ENCODE assay signal across 28 cellular contexts in the genomic region with DNA sequence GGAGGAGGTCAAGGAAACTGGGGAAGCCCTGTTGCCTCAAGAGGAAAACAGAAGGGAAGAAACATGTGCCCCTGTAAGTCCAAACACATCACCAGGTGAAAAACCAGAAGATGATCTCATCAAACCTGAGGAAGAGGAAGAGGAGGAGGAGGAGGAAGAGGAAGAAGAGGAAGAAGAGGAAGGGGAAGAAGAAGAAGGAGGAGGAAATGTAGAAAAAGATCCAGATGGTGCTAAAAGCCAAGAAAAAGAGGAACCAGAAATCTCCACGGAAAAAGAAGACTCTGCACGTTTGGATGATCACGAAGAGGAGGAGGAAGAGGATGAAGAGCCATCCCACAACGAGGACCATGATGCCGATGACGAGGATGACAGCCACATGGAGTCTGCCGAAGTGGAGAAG.
A peak's percentile ranks its signal among the peaks of the same experiment; 100 is the strongest.
DNase-seq lines count a peak whose midpoint lies in the region; ATAC-seq, FAIRE-seq and TF ChIP-seq lines count a peak whose summit lies in the region.
"Had no signal": no experiment of that assay in that cellular context is flagged by ENCODE, and none has a peak within 500 bp of the region (broad histone marks: within the 10 kb centered on the region; RNA-seq: fewer than 3 reads in every experiment).

No MANE protein-coding gene starts in this region.

- peaks cover 38% of the 10 kb centered on the region for H3K36me3 Mint-ChIP-seq in MCF 10A (ENCODE audit: insufficient read depth, unreplicated experiment)
- H3K36me3 Mint-ChIP-seq in stimulated activated naive B cell treated with anti-CD40 and anti-IgM and Interleukin-4, amounts not matched to agents 10 μg/mL and 1 μg/mL and 100 μg/mL, for 72 hours = peaks cover 38 to 47% of the 10 kb centered on the region in 2 donors
- peaks cover 38% of the 10 kb centered on the region for H3K36me3 Mint-ChIP-seq in HFFc6 (ENCODE audit: low read depth)

- no peaks in the 10 kb centered on the region for H3K9me1 ChIP-seq in K562 (ENCODE audit: control insufficient read depth, insufficient read depth, low read length)

- POLR2A ChIA-PET in MCF 10A (lab: Yijun Ruan, JAX) = no interaction called here
- POLR2A ChIA-PET in OCI-LY7 (lab: Charles Lee) = no interaction called here
- POLR2A ChIA-PET in K562 (lab: Yijun Ruan, JAX) = no interaction called here

- TF ChIP-seq POLR2A in breast epithelium (IDR thresholded peaks at IDR 0.05) (no peak), K562 (conservative IDR thresholded peaks at IDR 0.05) (no peak), Peyer's patch (IDR thresholded peaks at IDR 0.05) (no peak)

- H3K9me3 ChIP-seq in breast epithelium = no peaks in the 10 kb centered on the region
- H3K9me3 ChIP-seq in OCI-LY7 (ENCODE audit: low read length) = no peaks in the 10 kb centered on the region
- H3K9me3 ChIP-seq in K562 (replicated peaks; ENCODE audit: control insufficient read depth, insufficient read depth, low read depth, low read length) = no peaks in the 10 kb centered on the region
- no peaks in the 10 kb centered on the region for H3K9me3 ChIP-seq in Peyer's patch
- H3K9me3 ChIP-seq: ascending aorta, colonic mucosa, tibial nerve had no signal

- in situ Hi-C loops in K562 (cut with MboI) = loop anchor here (5.0 kb wide), 1 partner anchor 761 kb away; no protein-coding TSS in a partner anchor

- ATAC-seq in K562 (no peak), HG02763 (IDR thresholded peaks at IDR 0.05; ENCODE audit: unreplicated experiment) (no peak)
- ATAC-seq in stimulated activated naive B cell treated with anti-CD40 and anti-IgM and Interleukin-4, amounts not matched to agents 10 μg/mL and 1 μg/mL and 100 μg/mL, for 72 hours (replicated peaks) = no peak
- ATAC-seq: sciatic nerve, T-helper 17 cell had no signal

- no peaks in the 10 kb centered on the region for H3K9me3 Mint-ChIP-seq in MCF 10A (ENCODE audit: unreplicated experiment)
- no peaks in the 10 kb centered on the region for H3K9me3 Mint-ChIP-seq in stimulated activated naive B cell treated with anti-CD40 and anti-IgM and Interleukin-4, amounts not matched to agents 10 μg/mL and 1 μg/mL and 100 μg/mL, for 72 hours
- no peaks in the 10 kb centered on the region for H3K9me3 Mint-ChIP-seq in HFFc6
- H3K9me3 Mint-ChIP-seq: activated naive CD8-positive, alpha-beta T cell treated with anti-CD3 and anti-CD28 coated beads, Interleukin-2, amount 10 ng/mL, durations not matched to agents 7 days and 5 days had no signal

- TF ChIP-seq CTCF in MCF 10A (IDR thresholded peaks at IDR 0.05; ENCODE audit: unreplicated experiment) = no peak
- no peak for TF ChIP-seq CTCF in breast epithelium (IDR thresholded peaks at IDR 0.05)
- no peak for TF ChIP-seq CTCF in OCI-LY7 (conservative IDR thresholded peaks at IDR 0.05; ENCODE audit: low read length)
- TF ChIP-seq CTCF in K562 (IDR thresholded peaks at IDR 0.05 in 2 of 3, conservative IDR thresholded peaks at IDR 0.05 in 1 of 3; ENCODE audit: insufficient read depth in 2 of 3, low read depth in 1 of 3, low read length in 3 of 3) = no peak
- TF ChIP-seq CTCF in HFFc6 (IDR thresholded peaks at IDR 0.05) = no peak
- TF ChIP-seq CTCF in Peyer's patch (IDR thresholded peaks at IDR 0.05) = no peak

- TF ChIP-seq EP300 in K562 (IDR thresholded peaks at IDR 0.05; ENCODE audit: low read length) = no peak

- H4K20me1 ChIP-seq in OCI-LY7 (ENCODE audit: insufficient read depth, low read length) = no peaks in the 10 kb centered on the region
- H4K20me1 ChIP-seq in K562 (replicated peaks; ENCODE audit: control insufficient read depth, insufficient read depth, low read length) = no peaks in the 10 kb centered on the region

- no peak overlapping the region for H3K27ac Mint-ChIP-seq in MCF 10A (ENCODE audit: low read depth, unreplicated experiment)
- H3K27ac Mint-ChIP-seq in stimulated activated naive B cell treated with anti-CD40 and anti-IgM and Interleukin-4, amounts not matched to agents 10 μg/mL and 1 μg/mL and 100 μg/mL, for 72 hours = peak overlapping the region; percentile 42
- H3K27ac Mint-ChIP-seq in HFFc6 = no peak overlapping the region
- H3K27ac Mint-ChIP-seq: activated naive CD8-positive, alpha-beta T cell treated with anti-CD3 and anti-CD28 coated beads, Interleukin-2, amount 10 ng/mL, durations not matched to agents 7 days and 5 days; T-helper 17 cell had no signal

- TSS peak; percentile 10 for BruUV-seq in MCF 10A (replicated peaks; lab: Mats Ljungman, UMichigan)
- TSS peak; percentile 64 for BruUV-seq in OCI-LY7 (replicated peaks; lab: Mats Ljungman, UMichigan)
- BruUV-seq in K562 (replicated peaks; lab: Mats Ljungman, UMichigan) = TSS peak; percentile 70

- no peaks in the 10 kb centered on the region for H3K4me1 ChIP-seq in breast epithelium
- H3K4me1 ChIP-seq in OCI-LY7 (ENCODE audit: insufficient read depth, low read length, poor library complexity, severe bottlenecking) = peaks cover 6% of the 10 kb centered on the region
- H3K4me1 ChIP-seq in K562 (replicated peaks in 1 of 2; ENCODE audit: control insufficient read depth in 2 of 2, insufficient read depth in 2 of 2, low read length in 2 of 2) = peaks cover 0 to 3% of the 10 kb centered on the region in 2 experiments; a peak in 1 of 5 replicates
- peaks cover 0 to 3% (median 0%) of the 10 kb centered on the region in 4 donors for H3K4me1 ChIP-seq in Peyer's patch
- H3K4me1 ChIP-seq: ascending aorta, colonic mucosa, tibial nerve had no signal

- no peak for FAIRE-seq in K562 (lab: Jason Lieb, UNC)
- FAIRE-seq: GM19239, H1 had no signal

- H3K4me3 ChIP-seq in breast epithelium = no peak overlapping the region
- H3K4me3 ChIP-seq in OCI-LY7 (ENCODE audit: low read depth, low read length, poor library complexity, severe bottlenecking) = no peak overlapping the region
- no peak overlapping the region for H3K4me3 ChIP-seq in K562
- H3K4me3 ChIP-seq in Peyer's patch = no peak overlapping the region
- H3K4me3 ChIP-seq: ascending aorta, cardiac muscle cell, colonic mucosa, SK-N-MC, tibial nerve had no signal

- H2AFZ ChIP-seq in OCI-LY7 (ENCODE audit: low read length) = no peak overlapping the region
- H2AFZ ChIP-seq in K562 (ENCODE audit: low read depth, low read length) = no peak overlapping the region

- H3K4me2 ChIP-seq in OCI-LY7 (ENCODE audit: low read length) = no peak overlapping the region
- no peak overlapping the region for H3K4me2 ChIP-seq in K562 (ENCODE audit: insufficient read depth, low read length)

- H3K79me2 ChIP-seq in OCI-LY7 (ENCODE audit: insufficient read depth, low read depth, low read length) (no peaks in the 10 kb centered on the region), K562 (ENCODE audit: control insufficient read depth, insufficient read depth, low read length) (no peaks in the 10 kb centered on the region)

- H3K27me3 Mint-ChIP-seq in MCF 10A (ENCODE audit: insufficient read depth, unreplicated experiment) = no peaks in the 10 kb centered on the region
- H3K27me3 Mint-ChIP-seq in stimulated activated naive B cell treated with anti-CD40 and anti-IgM and Interleukin-4, amounts not matched to agents 10 μg/mL and 1 μg/mL and 100 μg/mL, for 72 hours = no peaks in the 10 kb centered on the region
- H3K27me3 Mint-ChIP-seq in HFFc6 (ENCODE audit: insufficient read depth) = peaks cover 2% of the 10 kb centered on the region
- H3K27me3 Mint-ChIP-seq: activated naive CD8-positive, alpha-beta T cell treated with anti-CD3 and anti-CD28 coated beads, Interleukin-2, amount 10 ng/mL, durations not matched to agents 7 days and 5 days; T-helper 17 cell had no signal

- TF ChIP-seq RAD21 in K562 (CRISPR knock-in tag; conservative IDR thresholded peaks at IDR 0.05 in 1 of 2, IDR thresholded peaks at IDR 0.05 in 1 of 2) = no peak

- no peaks in the 10 kb centered on the region for H3K9me2 ChIP-seq in OCI-LY7 (ENCODE audit: insufficient read depth, low read length)

- CTCF ChIA-PET in MCF 10A (lab: Yijun Ruan, JAX) = interaction anchor here (0.6 to 0.9 kb wide), 2 partner anchors 10 to 74 kb away, joined by 3 to 5 read pairs; no protein-coding TSS in a partner anchor
- CTCF ChIA-PET in OCI-LY7 (lab: Charles Lee; ENCODE audit: unreplicated experiment) = no interaction called here
- CTCF ChIA-PET in K562 (lab: Yijun Ruan, JAX; ENCODE audit: low intra/inter-chr PET ratio) = interaction anchor here (0.7 to 0.9 kb wide), 3 partner anchors 10 to 198 kb away, joined by 3 read pairs; no protein-coding TSS in a partner anchor

- WGBS in K562 (ENCODE audit: insufficient coverage, low coverage, missing lambda C conversion rate) = 49% methylated on average over 7 of the region's 7 CpGs

- H3K4me3 Mint-ChIP-seq in MCF 10A (ENCODE audit: unreplicated experiment) (no peak overlapping the region), HFFc6 (no peak overlapping the region)
- no peak overlapping the region for H3K4me3 Mint-ChIP-seq in stimulated activated naive B cell treated with anti-CD40 and anti-IgM and Interleukin-4, amounts not matched to agents 10 μg/mL and 1 μg/mL and 100 μg/mL, for 72 hours
- H3K4me3 Mint-ChIP-seq: activated naive CD8-positive, alpha-beta T cell treated with anti-CD3 and anti-CD28 coated beads, Interleukin-2, amount 10 ng/mL, durations not matched to agents 7 days and 5 days; T-helper 17 cell had no signal

- no peak overlapping the region for H3K27ac ChIP-seq in breast epithelium
- no peak overlapping the region for H3K27ac ChIP-seq in OCI-LY7 (ENCODE audit: low read depth, low read length, poor library complexity, severe bottlenecking)
- no peak overlapping the region for H3K27ac ChIP-seq in K562 (ENCODE audit: extremely low read depth, low read depth, low read length)
- H3K27ac ChIP-seq in Peyer's patch = no peak overlapping the region
- H3K27ac ChIP-seq: ascending aorta, cardiac muscle cell, colonic mucosa, SK-N-MC, tibial nerve had no signal

- no peaks in the 10 kb centered on the region for H3K36me3 ChIP-seq in breast epithelium
- H3K36me3 ChIP-seq in OCI-LY7 (ENCODE audit: insufficient read depth, low read length) = peaks cover 44% of the 10 kb centered on the region; the same call in 1 of the 2 replicates
- 0 out of 3 replicates have a peak, but pooled peaks cover 9% of the 10 kb centered on the region for H3K36me3 ChIP-seq in K562 (ENCODE audit: control insufficient read depth, insufficient read depth, low read length)
- H3K36me3 ChIP-seq in Peyer's patch = peaks cover 0 to 61% (median 0%) of the 10 kb centered on the region in 3 donors

- intact Hi-C loops in MCF 10A (cut with micrococcal nuclease) (no loop called here), breast epithelium (cut with DNase I; ENCODE audit: low total_unique reads) (no loop called here), OCI-LY7 (cut with micrococcal nuclease; ENCODE audit: unreplicated experiment) (no loop called here), K562 (cut with micrococcal nuclease) (loop anchor here (10.0 kb wide), 1 partner anchor 614 kb away; no protein-coding TSS in a partner anchor)

- H3K9ac ChIP-seq in K562 (ENCODE audit: insufficient read depth in 1 of 2, low read depth in 2 of 2, low read length in 2 of 2) = no peak overlapping the region

- H3K27me3 ChIP-seq in breast epithelium = no peaks in the 10 kb centered on the region
- H3K27me3 ChIP-seq in K562 (ENCODE audit: control insufficient read depth in 2 of 2, insufficient read depth in 2 of 2, low read length in 2 of 2) = no peaks in the 10 kb centered on the region
- no peaks in the 10 kb centered on the region for H3K27me3 ChIP-seq in Peyer's patch
- H3K27me3 ChIP-seq: ascending aorta, cardiac muscle cell, colonic mucosa, tibial nerve had no signal

- DNase-seq in MCF 10A (ENCODE audit: unreplicated experiment) (no peak), breast epithelium (ENCODE audit: low spot score in 2 of 2) (no peak), OCI-LY7 (ENCODE audit: low spot score) (no peak), K562 (ENCODE audit: extremely low read depth in 1 of 4, low spot score in 3 of 4) (no peak), HFFc6 (no peak), Peyer's patch (no peak)
- no peak for DNase-seq in stimulated activated naive B cell treated with anti-CD40 and anti-IgM and Interleukin-4, amounts not matched to agents 10 μg/mL and 1 μg/mL and 100 μg/mL, for 72 hours
- DNase-seq: activated CD8-positive, alpha-beta memory T cell treated with anti-CD3 and anti-CD28 coated beads for 24 hours; activated effector memory CD4-positive, alpha-beta T cell treated with Interleukin-2 at 50 U/mL for 16 hours; activated naive CD8-positive, alpha-beta T cell treated with anti-CD3 and anti-CD28 coated beads, Interleukin-2, amount 10 ng/mL, durations not matched to agents 7 days and 5 days; activated T-cell treated with anti-CD3 and anti-CD28 coated beads for 4 hours; colonic mucosa; effector CD4-positive, alpha-beta T cell; hypothalamus; mesendoderm; NCI-H2107; NCI-H446; NCI-H82; stimulated activated CD4-positive, alpha-beta T cell treated with anti-CD3 and anti-CD28 coated beads, Interleukin-2, amount 100 ng/mL, for 48 hours; T-helper 17 cell had no signal

- H3K4me1 Mint-ChIP-seq in MCF 10A (ENCODE audit: insufficient read depth, unreplicated experiment) (no peaks in the 10 kb centered on the region), HFFc6 (ENCODE audit: low read depth) (peaks cover 1% of the 10 kb centered on the region; the same call in 1 of the 2 replicates)
- H3K4me1 Mint-ChIP-seq in stimulated activated naive B cell treated with anti-CD40 and anti-IgM and Interleukin-4, amounts not matched to agents 10 μg/mL and 1 μg/mL and 100 μg/mL, for 72 hours = peaks cover 0 to 13% of the 10 kb centered on the region in 2 donors
